23 cellular contexts compared by ENCODE assay signal in genomic region chr6:97306946-97307345, GRCh38.
"Had no signal": no experiment of that assay in that cellular context is flagged by ENCODE, and none has a peak within 500 bp of the region (broad histone marks: within the 10 kb centered on the region; RNA-seq: fewer than 3 reads in every experiment).

No MANE protein-coding gene starts in this region.

- H3K4me3 ChIP-seq: coronary artery, heart left ventricle, left lung, lower lobe of right lung, pancreas, prostate gland, right lobe of liver, tibial artery, upper lobe of left lung, uterus had no signal

- H3K9me3 Mint-ChIP-seq: endodermal cell; nephron progenitor cell; stimulated activated effector memory CD8-positive, alpha-beta T cell treated with anti-CD3 and anti-CD28 coated beads, Interleukin-12 subunit alpha, Interleukin-12 subunit beta, amount 100 ng/mL, for 72 hours had no signal

- ATAC-seq: heart left ventricle; left lung; lower lobe of right lung; pancreas; right lobe of liver; stimulated activated effector memory CD8-positive, alpha-beta T cell treated with anti-CD3 and anti-CD28 coated beads, Interleukin-12 subunit alpha, Interleukin-12 subunit beta, amount 100 ng/mL, for 72 hours; stimulated activated naive CD8-positive, alpha-beta T cell treated with anti-CD3 and anti-CD28 coated beads, Interleukin-15, Interleukin-2, amounts not matched to agents 100 U/mL and 50 U/mL, for 24 hours had no signal

- H3K4me3 Mint-ChIP-seq: endodermal cell; naive B cell; nephron progenitor cell; stimulated activated effector memory CD8-positive, alpha-beta T cell treated with anti-CD3 and anti-CD28 coated beads, Interleukin-12 subunit alpha, Interleukin-12 subunit beta, amount 100 ng/mL, for 72 hours had no signal

- H3K27ac ChIP-seq: coronary artery, heart left ventricle, left lung, lower lobe of right lung, pancreas, prostate gland, right lobe of liver, tibial artery, upper lobe of left lung, uterus had no signal

- DNase-seq: effector CD4-positive, alpha-beta T cell; endodermal cell; erythroblast; heart left ventricle; hippocampal formation; islet precursor cell; left lung; lower lobe of right lung; mesenchymal stem cell; naive B cell; nephron progenitor cell; occipital lobe; pancreas; right lobe of liver; stimulated activated CD4-positive, alpha-beta T cell treated with anti-CD3 and anti-CD28 coated beads, Interleukin-4, amount 100 ng/mL, for 1 hour; stimulated activated CD8-positive, alpha-beta memory T cell treated with anti-CD3 and anti-CD28 coated beads, Interleukin-4, amount 100 ng/mL, for 48 hours; stimulated activated naive CD8-positive, alpha-beta T cell treated with anti-CD3 and anti-CD28 coated beads, Interleukin-15, Interleukin-2, amounts not matched to agents 100 U/mL and 50 U/mL, for 24 hours; tibial artery; upper lobe of left lung; uterus had no signal

- H3K27me3 ChIP-seq: heart left ventricle, left lung, pancreas, right lobe of liver, upper lobe of left lung, uterus had no signal

- H3K4me1 Mint-ChIP-seq: endodermal cell; naive B cell; stimulated activated effector memory CD8-positive, alpha-beta T cell treated with anti-CD3 and anti-CD28 coated beads, Interleukin-12 subunit alpha, Interleukin-12 subunit beta, amount 100 ng/mL, for 72 hours had no signal

- H3K27ac Mint-ChIP-seq: endodermal cell; nephron progenitor cell; stimulated activated effector memory CD8-positive, alpha-beta T cell treated with anti-CD3 and anti-CD28 coated beads, Interleukin-12 subunit alpha, Interleukin-12 subunit beta, amount 100 ng/mL, for 72 hours had no signal

- H3K9me3 ChIP-seq: heart left ventricle, left lung, lower lobe of right lung, pancreas, prostate gland, right lobe of liver, tibial artery, upper lobe of left lung, uterus had no signal

- H3K36me3 Mint-ChIP-seq: naive B cell; stimulated activated effector memory CD8-positive, alpha-beta T cell treated with anti-CD3 and anti-CD28 coated beads, Interleukin-12 subunit alpha, Interleukin-12 subunit beta, amount 100 ng/mL, for 72 hours had no signal

- H3K36me3 ChIP-seq: heart left ventricle, left lung, lower lobe of right lung, pancreas, prostate gland, right lobe of liver, tibial artery, upper lobe of left lung, uterus had no signal
